17 cellular contexts compared by ENCODE assay signal in genomic region chr13:43232866-43233265, GRCh38.
DNase-seq lines count a peak whose midpoint lies in the region; ATAC-seq, FAIRE-seq and TF ChIP-seq lines count a peak whose summit lies in the region.
"Had no signal": no experiment of that assay in that cellular context is flagged by ENCODE, and none has a peak within 500 bp of the region (broad histone marks: within the 10 kb centered on the region; RNA-seq: fewer than 3 reads in every experiment).

No MANE protein-coding gene starts in this region.

- intact Hi-C loops in PC-3 (cut with micrococcal nuclease) = no loop called here
- intact Hi-C loops in endothelial cell of umbilical vein (cut with micrococcal nuclease) = no loop called here

- H3K9me3 ChIP-seq in PC-3 (ENCODE audit: low read length) (no peaks in the 10 kb centered on the region), endothelial cell of umbilical vein (replicated peaks; ENCODE audit: control insufficient read depth, insufficient read depth, low read length) (no peaks in the 10 kb centered on the region)
- H3K9me3 ChIP-seq: esophagus squamous epithelium, Peyer's patch, upper lobe of left lung had no signal

- BruUV-seq in PC-3 (replicated peaks; lab: Mats Ljungman, UMichigan) (no TSS peak), endothelial cell of umbilical vein (replicated peaks; lab: Mats Ljungman, UMichigan) (no TSS peak)

- H3K79me2 ChIP-seq in PC-3 (ENCODE audit: low read length) (no peaks in the 10 kb centered on the region), endothelial cell of umbilical vein (ENCODE audit: control insufficient read depth, insufficient read depth, low read length) (no peaks in the 10 kb centered on the region)

- dilution Hi-C loops in endothelial cell of umbilical vein (cut with MboI; ENCODE audit: extremely low pct_ligation_motif_present, low sequenced_read_pairs) = no loop called here

- H3K27me3 ChIP-seq in PC-3 (ENCODE audit: low read length) (no peaks in the 10 kb centered on the region), endothelial cell of umbilical vein (ENCODE audit: control insufficient read depth in 2 of 2, insufficient read depth in 2 of 2, low read length in 2 of 2) (no peaks in the 10 kb centered on the region)
- H3K27me3 ChIP-seq: esophagus squamous epithelium, Peyer's patch, upper lobe of left lung had no signal

- H2AFZ ChIP-seq in PC-3 (ENCODE audit: low read length) (no peak overlapping the region), endothelial cell of umbilical vein (ENCODE audit: low read depth, low read length) (no peak overlapping the region)

- H3K4me1 ChIP-seq in PC-3 (ENCODE audit: insufficient read depth, low read length) (peaks cover 22% of the 10 kb centered on the region), endothelial cell of umbilical vein (ENCODE audit: control insufficient read depth, extremely low read depth, insufficient read depth, low read length) (no peaks in the 10 kb centered on the region)
- H3K4me1 ChIP-seq: esophagus squamous epithelium, Peyer's patch, upper lobe of left lung had no signal

- TF ChIP-seq CTCF in PC-3 (conservative IDR thresholded peaks at IDR 0.05; ENCODE audit: low read depth, low read length) = no peak
- no peak for TF ChIP-seq CTCF in endothelial cell of umbilical vein (IDR thresholded peaks at IDR 0.05; ENCODE audit: extremely low read depth in 1 of 2, insufficient read depth in 1 of 2, low read depth in 1 of 2, low read length in 2 of 2)

- POLR2A ChIA-PET in PC-3 (lab: Charles Lee; ENCODE audit: unreplicated experiment) (no interaction called here), endothelial cell of umbilical vein (lab: Charles Lee) (no interaction called here)

- CTCF ChIA-PET in PC-3 (lab: Charles Lee) = no interaction called here
- CTCF ChIA-PET in endothelial cell of umbilical vein (lab: Charles Lee) = interaction anchor here (0.8 kb wide), 2 partner anchors 11 to 572 kb away, joined by 3 read pairs; no protein-coding TSS in a partner anchor

- H3K4me3 ChIP-seq in PC-3 (ENCODE audit: low read length) (no peak overlapping the region), endothelial cell of umbilical vein (replicated peaks in 1 of 3; ENCODE audit: insufficient read depth in 1 of 3, low read depth in 1 of 3, low read length in 3 of 3) (no peak overlapping the region), skeletal muscle cell (ENCODE audit: low read depth, low read length) (no peak overlapping the region)
- H3K4me3 ChIP-seq: esophagus squamous epithelium, Peyer's patch, upper lobe of left lung had no signal

- H3K36me3 ChIP-seq in PC-3 (ENCODE audit: low read depth, low read length) = no peaks in the 10 kb centered on the region
- H3K36me3 ChIP-seq in endothelial cell of umbilical vein (ENCODE audit: control insufficient read depth in 2 of 2, extremely low read depth in 1 of 2, insufficient read depth in 2 of 2, low read length in 2 of 2) = no peaks in the 10 kb centered on the region
- H3K36me3 ChIP-seq: esophagus squamous epithelium, Peyer's patch, upper lobe of left lung had no signal

- ATAC-seq in PC-3 (peak; percentile 64), GM18907 (IDR thresholded peaks at IDR 0.05; ENCODE audit: unreplicated experiment) (no peak), GM18861 (IDR thresholded peaks at IDR 0.05; ENCODE audit: unreplicated experiment) (no peak)
- ATAC-seq: natural killer cell had no signal

- DNase-seq in GM03348 (ENCODE audit: low spot score) (peak; percentile 46), PC-3 (peak; percentile 81), endothelial cell of umbilical vein (ENCODE audit: low read depth, low spot score) (peak; percentile 51), skeletal muscle cell (ENCODE audit: low read depth) (peak; percentile 87), NCI-H146 (lab: John Stamatoyannopoulos, UW) (no peak), retina (no peak)
- DNase-seq: activated B cell treated with CpG ODN at 0.5 μM for 24 hours; activated naive CD4-positive, alpha-beta T cell treated with Interleukin-2 at 50 U/mL for 16 hours; cortex of kidney; esophagus squamous epithelium; natural killer cell; NCI-H187 treated with DMSO at 0.1 percent for 48 hours; Peyer's patch; stimulated activated CD4-positive, alpha-beta T cell treated with anti-CD3 and anti-CD28 coated beads, Interleukin-2, amount 100 ng/mL, for 48 hours; upper lobe of left lung had no signal

- H3K9ac ChIP-seq in PC-3 (ENCODE audit: low read length) (no peak overlapping the region), endothelial cell of umbilical vein (replicated peaks; ENCODE audit: extremely low read depth, insufficient read depth, low read length) (no peak overlapping the region)

- no peaks in the 10 kb centered on the region for H3K9me1 ChIP-seq in endothelial cell of umbilical vein (replicated peaks; ENCODE audit: control insufficient read depth, extremely low read depth, insufficient read depth, low read length)

- H3K9me2 ChIP-seq in PC-3 (replicated peaks; ENCODE audit: low read length) = no peaks in the 10 kb centered on the region

- no peak for TF ChIP-seq POLR2A in endothelial cell of umbilical vein (IDR thresholded peaks at IDR 0.05; ENCODE audit: low read depth, low read length)

- H3F3A ChIP-seq in PC-3 (ENCODE audit: low read length, unreplicated experiment) = no peaks in the 10 kb centered on the region

- peak overlapping the region; percentile 15 for H3K4me2 ChIP-seq in PC-3 (ENCODE audit: low read length)
- H3K4me2 ChIP-seq in endothelial cell of umbilical vein (ENCODE audit: insufficient read depth, low read length) = no peak overlapping the region

- peak overlapping the region; percentile 74 for H3K27ac ChIP-seq in PC-3 (ENCODE audit: low read length)
- no peak overlapping the region for H3K27ac ChIP-seq in endothelial cell of umbilical vein (ENCODE audit: insufficient read depth, low read depth, low read length)
- H3K27ac ChIP-seq: esophagus squamous epithelium, Peyer's patch, upper lobe of left lung had no signal

- FAIRE-seq in endothelial cell of umbilical vein (lab: Jason Lieb, UNC) = no peak

- H4K20me1 ChIP-seq in PC-3 (ENCODE audit: low read length) = no peaks in the 10 kb centered on the region
- H4K20me1 ChIP-seq in endothelial cell of umbilical vein (replicated peaks; ENCODE audit: control insufficient read depth, extremely low read depth, insufficient read depth, low read length) = no peaks in the 10 kb centered on the region

TF ChIP-seq in endothelial cell of umbilical vein, 7 proteins besides CTCF, POLR2A, EP300 and RAD21:
- TF ChIP-seq FOS (IDR thresholded peaks at IDR 0.05; ENCODE audit: borderline replicate concordance, insufficient read depth, low read length) = peak; percentile 22
- no peak for TF ChIP-seq JUN (IDR thresholded peaks at IDR 0.05; ENCODE audit: borderline replicate concordance, insufficient read depth, insufficient read length, low read depth)

Comparison
In these comparisons a context has a peak if more than half of its experiments do, and no peak if none do; other contexts are left out.
1. DNase-seq: peak in GM03348 (single experiment), PC-3 (single experiment), endothelial cell of umbilical vein (single experiment) and skeletal muscle cell (single experiment); none in NCI-H146 (single experiment) and retina (single experiment).